ENCODE assay signal across 8 cellular contexts in genomic region chr20:47358052-47358671, GRCh38. TPM values are rescaled to one million over a fixed set of nuclear protein-coding genes. Genes with fewer than 3 reads are reported as not detected.
DNase-seq lines count a peak whose midpoint lies in the region; ATAC-seq and TF ChIP-seq lines count a peak whose summit lies in the region.

No MANE protein-coding gene starts in this region.

- DNase-seq in H9 (no peak), NCI-H187 treated with DMSO at 0.1 percent for 48 hours (lab: John Stamatoyannopoulos, UW) (no peak), NCI-H1694 treated with DMSO at 0.1 percent for 48 hours (lab: John Stamatoyannopoulos, UW) (no peak)
- no peak for DNase-seq in NK-92 treated with Interleukin-12 subunit alpha and Interleukin-12 subunit beta, amount 100 ng/mL, for 24 hours (lab: John Stamatoyannopoulos, UW)

- H3K9me3 ChIP-seq in H9 (ENCODE audit: control insufficient read depth, low read depth, low read length) = no peaks in the 10 kb centered on the region
- no peaks in the 10 kb centered on the region for H3K9me3 ChIP-seq in SU-DHL-6 (ENCODE audit: insufficient read depth, low read length)
- H3K9me3 ChIP-seq in gastroesophageal sphincter = no peaks in the 10 kb centered on the region
- no peaks in the 10 kb centered on the region for H3K9me3 ChIP-seq in skeletal muscle satellite cell (replicated peaks; ENCODE audit: low read length)

- H3K27me3 ChIP-seq in H9 (ENCODE audit: insufficient read depth, low read length) = no peaks in the 10 kb centered on the region
- H3K27me3 ChIP-seq in SU-DHL-6 (ENCODE audit: low read length) = no peaks in the 10 kb centered on the region
- H3K27me3 ChIP-seq in gastroesophageal sphincter = no peaks in the 10 kb centered on the region
- H3K27me3 ChIP-seq in skeletal muscle satellite cell (ENCODE audit: control insufficient read depth, insufficient read depth, low read length) = no peaks in the 10 kb centered on the region

- H3T11ph ChIP-seq in H9 (ENCODE audit: low read length) = no peak overlapping the region

- H3K9ac ChIP-seq in H9 (ENCODE audit: extremely low read depth, insufficient read length, low read length) = peak overlapping the region; percentile 45
- H3K9ac ChIP-seq in SU-DHL-6 (ENCODE audit: low read length) = peak overlapping the region; percentile 82
- peak overlapping the region; percentile 89 for H3K9ac ChIP-seq in skeletal muscle satellite cell (ENCODE audit: low read depth, low read length)

- peak overlapping the region; percentile 81 for H4K5ac ChIP-seq in H9 (ENCODE audit: insufficient read length, low read depth, low read length)

- peak overlapping the region; percentile 94 for H3K27ac ChIP-seq in H9 (ENCODE audit: insufficient read length, low read depth, low read length)
- H3K27ac ChIP-seq in SU-DHL-6 (ENCODE audit: low read depth, low read length) = peak overlapping the region; percentile 93
- H3K27ac ChIP-seq in gastroesophageal sphincter = peak overlapping the region; percentile 86 to 100 (median 100)

- H4K8ac ChIP-seq in H9 (replicated peaks; ENCODE audit: insufficient read length, low read depth, low read length) = no peak overlapping the region

- H4K20me1 ChIP-seq in H9 (ENCODE audit: control insufficient read depth, insufficient read depth, insufficient read length) = no peaks in the 10 kb centered on the region
- no peaks in the 10 kb centered on the region for H4K20me1 ChIP-seq in SU-DHL-6 (ENCODE audit: low read depth, low read length)

- no peak overlapping the region for H3K4me3 ChIP-seq in SU-DHL-6 (ENCODE audit: insufficient read depth, low read length, poor library complexity, severe bottlenecking)
- peak overlapping the region; percentile 5 to 38 for H3K4me3 ChIP-seq in gastroesophageal sphincter
- H3K4me3 ChIP-seq in skeletal muscle satellite cell (ENCODE audit: low read length) = peak overlapping the region; percentile 44

- H2AFZ ChIP-seq in H9 (ENCODE audit: low read length) = no peak overlapping the region
- H2AFZ ChIP-seq in SU-DHL-6 (ENCODE audit: low read depth, low read length, severe bottlenecking) = peak overlapping the region; percentile 60

- H3K18ac ChIP-seq in H9 (ENCODE audit: insufficient read length, low read depth, low read length) = peak overlapping the region; percentile 80

- H3K79me1 ChIP-seq in H9 (ENCODE audit: insufficient read depth, low read depth, low read length, poor library complexity, severe bottlenecking) = peaks cover 2% of the 10 kb centered on the region

- peak overlapping the region; percentile 79 for H3K14ac ChIP-seq in H9 (ENCODE audit: insufficient read depth, low read length)

- H3K4me1 ChIP-seq in H9 (ENCODE audit: insufficient read depth, low read length) (peaks cover 48% of the 10 kb centered on the region), gastroesophageal sphincter (peaks cover 47 to 97% (median 82%) of the 10 kb centered on the region in 3 donors), skeletal muscle satellite cell (ENCODE audit: control insufficient read depth, insufficient read depth, low read length) (peaks cover 84% of the 10 kb centered on the region)

- H2BK5ac ChIP-seq in H9 (ENCODE audit: insufficient read length, low read length) = peak overlapping the region; percentile 74

- no peak for TF ChIP-seq POLR2A in gastroesophageal sphincter (IDR thresholded peaks at IDR 0.05)

- peak overlapping the region; percentile 24 for H2BK120ac ChIP-seq in H9 (ENCODE audit: low read depth, low read length, poor library complexity, severe bottlenecking)

- peak overlapping the region in 1 of 3 experiments; percentile 99; a peak in 6 of 7 replicates for H3K27ac Mint-ChIP-seq in H9

- peak overlapping the region; percentile 14 for H3K4ac ChIP-seq in H9 (ENCODE audit: low read depth, low read length)

- H4K91ac ChIP-seq in H9 (ENCODE audit: insufficient read length, low read depth, low read length) = peak overlapping the region; percentile 73

- H3K9me2 ChIP-seq in SU-DHL-6 (replicated peaks; ENCODE audit: insufficient read depth, low read length) = no peaks in the 10 kb centered on the region

- H2AK5ac ChIP-seq in H9 (ENCODE audit: insufficient read length, low read length) = no peak overlapping the region

- peak overlapping the region; percentile 66 for H2BK12ac ChIP-seq in H9 (ENCODE audit: insufficient read length, low read depth, low read length)

- no peaks in the 10 kb centered on the region; a peak in 1 of 5 replicates for H3K9me3 Mint-ChIP-seq in H9

- no peak overlapping the region for H2BK15ac ChIP-seq in H9 (ENCODE audit: low read depth, low read length)

- peaks cover 9 to 64% of the 10 kb centered on the region in 2 experiments for H3K4me1 Mint-ChIP-seq in H9

- TF ChIP-seq CTCF in H9 (conservative IDR thresholded peaks at IDR 0.05) (no peak), SU-DHL-6 (IDR thresholded peaks at IDR 0.05; ENCODE audit: insufficient read depth, low read length, poor library complexity, severe bottlenecking) (no peak), gastroesophageal sphincter (IDR thresholded peaks at IDR 0.05) (no peak)

- peaks cover 43% of the 10 kb centered on the region for H3F3A ChIP-seq in SU-DHL-6 (ENCODE audit: insufficient read depth)

- peaks cover 13 to 42% (median 27%) of the 10 kb centered on the region in 3 experiments; a peak in 6 of 7 replicates for H3K36me3 Mint-ChIP-seq in H9 (ENCODE audit: insufficient read depth in 1 of 3, low read depth in 3 of 3)

- TF ChIP-seq EP300 in gastroesophageal sphincter (IDR thresholded peaks at IDR 0.05) = no peak

- no peak overlapping the region for H2BK20ac ChIP-seq in H9 (ENCODE audit: low read depth, low read length, poor library complexity, severe bottlenecking)

- H3K4me2 ChIP-seq in H9 (ENCODE audit: insufficient read depth, insufficient read length, low read length) (no peak overlapping the region), SU-DHL-6 (ENCODE audit: low read depth, low read length, poor library complexity, severe bottlenecking) (peak overlapping the region; percentile 98), skeletal muscle satellite cell (ENCODE audit: low read length) (peak overlapping the region; percentile 91)

- H3K56ac ChIP-seq in H9 (ENCODE audit: insufficient read length, low read depth, low read length) = no peak overlapping the region

- peak overlapping the region; percentile 44 to 49 for H3K4me3 Mint-ChIP-seq in H9

- no CpG with 5 or more reads among the region's 14 CpGs for WGBS in H9 (ENCODE audit: extremely low coverage, insufficient read length, low lambda C conversion rate)
- 9 to 24% methylated on average over 10 to 13 of the region's 14 CpGs for WGBS in gastroesophageal sphincter (ENCODE audit: low coverage in 1 of 2), 2 donors

- H3K36me3 ChIP-seq in SU-DHL-6 (ENCODE audit: low read length) = no peaks in the 10 kb centered on the region
- H3K36me3 ChIP-seq in gastroesophageal sphincter = no peaks in the 10 kb centered on the region
- H3K36me3 ChIP-seq in skeletal muscle satellite cell (ENCODE audit: insufficient read depth, low read length) = peaks cover 3% of the 10 kb centered on the region

- H3K79me2 ChIP-seq in H9 (ENCODE audit: insufficient read depth, low read length) (peaks cover 56% of the 10 kb centered on the region; the same call in 1 of the 2 replicates), SU-DHL-6 (ENCODE audit: insufficient read depth, low read length) (peaks cover 33% of the 10 kb centered on the region)

- no peak overlapping the region for H3K23ac ChIP-seq in H9 (ENCODE audit: insufficient read length, low read depth, low read length)

- H3K23me2 ChIP-seq in H9 (ENCODE audit: insufficient read length, low read depth, low read length, poor library complexity, severe bottlenecking) = no peaks in the 10 kb centered on the region

- no peaks in the 10 kb centered on the region; the same call in 1 of the 2 replicates for H3K27me3 Mint-ChIP-seq in H9 (ENCODE audit: low read depth)

- ATAC-seq in gastroesophageal sphincter (no peak), GM21381 (IDR thresholded peaks at IDR 0.05; ENCODE audit: unreplicated experiment) (no peak)

RNA-seq across cellular contexts. Expression of gene ZMYND8, which starts 1.7 kb away (rescaled TPM):
- 158 and 162 TPM in 2 replicates for total RNA-seq in H9 (2021)
- 10 to 100 TPM; 32.2 to 78.9 (median 54.4) TPM for total RNA-seq in gastroesophageal sphincter
- 40.1 and 50.0 TPM in 2 replicates for total RNA-seq in skeletal muscle satellite cell (2012; rRNA removed)
